30 cellular contexts compared by ENCODE assay signal in genomic region chr10:71036279-71036535, GRCh38.
"Had no signal": no experiment of that assay in that cellular context is flagged by ENCODE, and none has a peak within 500 bp of the region (broad histone marks: within the 10 kb centered on the region; RNA-seq: fewer than 3 reads in every experiment).

No MANE protein-coding gene starts in this region.

- H3K4me3 Mint-ChIP-seq: activated B cell treated with CpG ODN at 0.5 μM for 24 hours; activated CD4-positive, alpha-beta memory T cell treated with anti-CD3 and anti-CD28 coated beads, Interleukin-2, amount 10 ng/mL, durations not matched to agents 7 days and 5 days; activated naive CD4-positive, alpha-beta T cell treated with anti-CD3 and anti-CD28 coated beads, Interleukin-2, amount 10 ng/mL, durations not matched to agents 7 days and 5 days; activated naive CD8-positive, alpha-beta T cell; activated naive CD8-positive, alpha-beta T cell treated with anti-CD3 and anti-CD28 coated beads, Interleukin-2, amount 50 U/mL, for 24 hours; T-cell; T-helper 17 cell had no signal

- DNase-seq: activated B cell treated with CpG ODN at 0.5 μM for 24 hours; activated CD4-positive, alpha-beta memory T cell treated with anti-CD3 and anti-CD28 coated beads, Interleukin-2, amount 10 ng/mL, durations not matched to agents 7 days and 5 days; activated CD4-positive, alpha-beta T cell treated with anti-CD3 and anti-CD28 coated beads for 48 hours; activated CD4-positive, CD25-positive, alpha-beta regulatory T cell treated with anti-CD3 and anti-CD28 coated beads, Interleukin-2, amount 50 U/mL, for 72 hours; activated CD8-positive, alpha-beta memory T cell treated with anti-CD3 and anti-CD28 coated beads for 24 hours; activated naive CD4-positive, alpha-beta T cell treated with anti-CD3 and anti-CD28 coated beads, Interleukin-2, amount 10 ng/mL, durations not matched to agents 7 days and 5 days; activated naive CD8-positive, alpha-beta T cell treated with anti-CD3 and anti-CD28 coated beads, Interleukin-2, amount 50 U/mL, for 24 hours; activated T-cell treated with anti-CD3 and anti-CD28 coated beads, Interleukin-2, amount 50 U/mL, for 1 hour; anterior cingulate cortex; brain microvascular endothelial cell; NCI-H1092 treated with DMSO at 0.1 percent for 48 hours; NCI-H1694; NCI-H1930; NCI-H2171 treated with DMSO at 0.1 percent for 48 hours; NCI-H2227 treated with DMSO at 0.1 percent for 48 hours; NCI-H446; NCI-H510A treated with DMSO at 0.1 percent for 48 hours; NCI-H526 treated with DMSO at 0.1 percent for 48 hours; NCI-H774; SHP77; SJCRH30; T-cell; T-helper 17 cell; T-helper 9 cell had no signal

- H3K4me1 ChIP-seq: SJCRH30 had no signal

- H3K27ac Mint-ChIP-seq: activated B cell treated with CpG ODN at 0.5 μM for 24 hours; activated CD4-positive, alpha-beta memory T cell treated with anti-CD3 and anti-CD28 coated beads, Interleukin-2, amount 10 ng/mL, durations not matched to agents 7 days and 5 days; activated naive CD4-positive, alpha-beta T cell treated with anti-CD3 and anti-CD28 coated beads, Interleukin-2, amount 10 ng/mL, durations not matched to agents 7 days and 5 days; activated naive CD8-positive, alpha-beta T cell; activated naive CD8-positive, alpha-beta T cell treated with anti-CD3 and anti-CD28 coated beads, Interleukin-2, amount 50 U/mL, for 24 hours; activated T-helper 2 cell treated with anti-CD3 and anti-CD28 coated beads, Interferon-gamma antibody, Interleukin-2, Interleukin-4, amounts not matched to agents 10 μg/mL and 5 μg/mL and 100 μg/mL, durations not matched to agents 14 hours and 24 hours and 36 hours; T-cell; T-helper 17 cell had no signal

- H3K27ac ChIP-seq: brain microvascular endothelial cell, SJCRH30, SK-N-MC, VCaP had no signal

- H3K36me3 Mint-ChIP-seq: activated naive CD4-positive, alpha-beta T cell treated with anti-CD3 and anti-CD28 coated beads, Interleukin-2, amount 10 ng/mL, durations not matched to agents 7 days and 5 days; activated naive CD8-positive, alpha-beta T cell; T-cell had no signal

- H3K4me1 Mint-ChIP-seq: activated B cell treated with CpG ODN at 0.5 μM for 24 hours; activated CD4-positive, alpha-beta memory T cell treated with anti-CD3 and anti-CD28 coated beads, Interleukin-2, amount 10 ng/mL, durations not matched to agents 7 days and 5 days; activated naive CD4-positive, alpha-beta T cell treated with anti-CD3 and anti-CD28 coated beads, Interleukin-2, amount 10 ng/mL, durations not matched to agents 7 days and 5 days; activated naive CD8-positive, alpha-beta T cell treated with anti-CD3 and anti-CD28 coated beads, Interleukin-2, amount 50 U/mL, for 24 hours; T-cell; T-helper 17 cell had no signal

- H3K9me3 Mint-ChIP-seq: activated B cell treated with CpG ODN at 0.5 μM for 24 hours; activated CD4-positive, alpha-beta memory T cell treated with anti-CD3 and anti-CD28 coated beads, Interleukin-2, amount 10 ng/mL, durations not matched to agents 7 days and 5 days; activated naive CD4-positive, alpha-beta T cell treated with anti-CD3 and anti-CD28 coated beads, Interleukin-2, amount 10 ng/mL, durations not matched to agents 7 days and 5 days; activated naive CD8-positive, alpha-beta T cell treated with anti-CD3 and anti-CD28 coated beads, Interleukin-2, amount 50 U/mL, for 24 hours; activated T-helper 2 cell treated with anti-CD3 and anti-CD28 coated beads, Interferon-gamma antibody, Interleukin-2, Interleukin-4, amounts not matched to agents 10 μg/mL and 5 μg/mL and 100 μg/mL, durations not matched to agents 14 hours and 24 hours and 36 hours; T-cell had no signal

- H3K36me3 ChIP-seq: brain microvascular endothelial cell, SJCRH30 had no signal

- H3K27me3 Mint-ChIP-seq: activated naive CD4-positive, alpha-beta T cell treated with anti-CD3 and anti-CD28 coated beads, Interleukin-2, amount 10 ng/mL, durations not matched to agents 7 days and 5 days; activated naive CD8-positive, alpha-beta T cell treated with anti-CD3 and anti-CD28 coated beads, Interleukin-2, amount 50 U/mL, for 24 hours had no signal

- H3K27me3 ChIP-seq: brain microvascular endothelial cell had no signal

- ATAC-seq: activated naive CD8-positive, alpha-beta T cell treated with anti-CD3 and anti-CD28 coated beads, Interleukin-2, amount 50 U/mL, for 24 hours; K562; Panc1; T-cell; T-helper 17 cell had no signal

- H3K4me3 ChIP-seq: K562, SJCRH30, SK-N-MC had no signal

- H3K9me3 ChIP-seq: SJCRH30 had no signal
